Comparison of ENCODE assay signal across 1 cellular context in the genomic region with DNA sequence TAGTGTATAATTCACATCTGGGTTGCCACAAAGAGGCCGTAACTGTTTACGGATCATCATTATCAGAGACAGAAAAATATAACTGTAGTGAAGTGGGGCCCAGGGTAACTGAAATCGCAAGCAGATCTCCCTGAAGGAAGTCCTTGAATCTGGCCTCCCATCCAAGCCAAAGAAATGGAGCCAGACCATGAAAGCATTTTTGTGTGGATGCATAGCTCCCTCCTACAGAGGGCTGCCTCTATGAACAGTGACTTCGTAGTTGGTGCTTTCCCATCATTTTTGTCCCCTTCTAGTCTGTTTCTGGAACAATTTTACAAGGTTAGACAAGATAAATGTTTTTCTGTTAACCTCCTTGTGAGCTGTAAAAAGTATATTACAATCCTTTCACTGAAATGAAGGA.
TF ChIP-seq lines count a peak whose summit lies in the region.

No MANE protein-coding gene starts in this region.

TF ChIP-seq in H1, 55 proteins besides CTCF, POLR2A, EP300 and RAD21 (continued from another document):
- TF ChIP-seq, protein P1, sequence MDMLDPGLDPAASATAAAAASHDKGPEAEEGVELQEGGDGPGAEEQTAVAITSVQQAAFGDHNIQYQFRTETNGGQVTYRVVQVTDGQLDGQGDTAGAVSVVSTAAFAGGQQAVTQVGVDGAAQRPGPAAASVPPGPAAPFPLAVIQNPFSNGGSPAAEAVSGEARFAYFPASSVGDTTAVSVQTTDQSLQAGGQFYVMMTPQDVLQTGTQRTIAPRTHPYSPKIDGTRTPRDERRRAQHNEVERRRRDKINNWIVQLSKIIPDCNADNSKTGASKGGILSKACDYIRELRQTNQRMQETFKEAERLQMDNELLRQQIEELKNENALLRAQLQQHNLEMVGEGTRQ (IDR thresholded peaks at IDR 0.05; ENCODE audit: low read length): no peak
- no peak for TF ChIP-seq BCL11A (IDR thresholded peaks at IDR 0.05; ENCODE audit: low read depth in 2 of 2, low read length in 2 of 2)
- no peak for TF ChIP-seq POU5F1 (IDR thresholded peaks at IDR 0.05; ENCODE audit: low read depth, low read length)
- no peak for TF ChIP-seq CHD2 (IDR thresholded peaks at IDR 0.05; ENCODE audit: low read length)
- TF ChIP-seq CTBP2 (IDR thresholded peaks at IDR 0.05; ENCODE audit: borderline replicate concordance, insufficient read depth, insufficient read length, low read length): no peak
- no peak for TF ChIP-seq EGR1 (IDR thresholded peaks at IDR 0.05; ENCODE audit: borderline replicate concordance, low read depth, low read length)
- TF ChIP-seq TCF12 (IDR thresholded peaks at IDR 0.05; ENCODE audit: low read depth, low read length): no peak
- TF ChIP-seq JUND (IDR thresholded peaks at IDR 0.05; ENCODE audit: low read length): no peak
- TF ChIP-seq TBP (IDR thresholded peaks at IDR 0.05; ENCODE audit: low read depth, low read length): no peak
- no peak for TF ChIP-seq SIX5 (IDR thresholded peaks at IDR 0.05; ENCODE audit: low read depth, low read length)
- TF ChIP-seq TAF1 (IDR thresholded peaks at IDR 0.05; ENCODE audit: low read depth, low read length): no peak
- no peak for TF ChIP-seq MAFK (IDR thresholded peaks at IDR 0.05; ENCODE audit: low read depth, low read length)
- no peak for TF ChIP-seq POLR2AphosphoS5 (IDR thresholded peaks at IDR 0.05; ENCODE audit: low read depth, low read length)
- no peak for TF ChIP-seq KDM1A (IDR thresholded peaks at IDR 0.05; ENCODE audit: borderline replicate concordance, low read length)
- TF ChIP-seq, protein P2, sequence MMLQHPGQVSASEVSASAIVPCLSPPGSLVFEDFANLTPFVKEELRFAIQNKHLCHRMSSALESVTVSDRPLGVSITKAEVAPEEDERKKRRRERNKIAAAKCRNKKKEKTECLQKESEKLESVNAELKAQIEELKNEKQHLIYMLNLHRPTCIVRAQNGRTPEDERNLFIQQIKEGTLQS (IDR thresholded peaks at IDR 0.05; ENCODE audit: insufficient read depth, low read depth, low read length): no peak
- TF ChIP-seq RBBP5 (IDR thresholded peaks at IDR 0.05; ENCODE audit: borderline replicate concordance, low read depth, low read length): no peak
- TF ChIP-seq EZH2 (IDR thresholded peaks at IDR 0.05; ENCODE audit: low read depth, low read length, severe bottlenecking): no peak
